ENCODE assay signal across 1 cellular context in genomic region chr3:185813691-185814215, GRCh38.
TF ChIP-seq lines count a peak whose summit lies in the region.

No MANE protein-coding gene starts in this region.

TF ChIP-seq in IMR-90, 13 proteins besides CTCF, POLR2A, EP300 and RAD21 (continued from another document):
- TF ChIP-seq MAFK (IDR thresholded peaks at IDR 0.05; ENCODE audit: low read depth, low read length), result no peak
- peak; percentile 78; the same call in 1 of the 2 replicates for TF ChIP-seq MXI1 (IDR thresholded peaks at IDR 0.05; ENCODE audit: borderline replicate concordance, low read depth, low read length)
- peak; percentile 39; the same call in 1 of the 2 replicates for TF ChIP-seq BHLHE40 (IDR thresholded peaks at IDR 0.05; ENCODE audit: low read depth, low read length)
- TF ChIP-seq RFX5 (IDR thresholded peaks at IDR 0.05; ENCODE audit: low read depth, low read length), result no peak
- TF ChIP-seq FOS (IDR thresholded peaks at IDR 0.05; ENCODE audit: low read depth, low read length), result no peak
